8 cellular contexts compared by ENCODE assay signal in genomic region chr7:28409716-28410627, GRCh38. TPM values are rescaled to one million over a fixed set of nuclear protein-coding genes. Genes with fewer than 3 reads are reported as not detected.
DNase-seq lines count a peak whose midpoint lies in the region; ATAC-seq and TF ChIP-seq lines count a peak whose summit lies in the region.

No MANE protein-coding gene starts in this region.

- peak overlapping the region; percentile 67 to 89 (median 86) for H3K4me3 Mint-ChIP-seq in CD4-positive, CD25-positive, alpha-beta regulatory T cell
- H3K4me3 Mint-ChIP-seq in activated CD8-positive, alpha-beta T cell treated with anti-CD3 and anti-CD28 coated beads, Interleukin-2, amount 10 ng/mL, durations not matched to agents 7 days and 5 days, result peak overlapping the region; percentile 73

- WGBS in gastroesophageal sphincter (ENCODE audit: low coverage in 1 of 2), 2 donors, result 0% methylated on average over 6 to 14 of the region's 92 CpGs

- peak overlapping the region in 1 of 3 donors; percentile 74 for H3K27ac Mint-ChIP-seq in CD4-positive, CD25-positive, alpha-beta regulatory T cell
- H3K27ac Mint-ChIP-seq in activated CD8-positive, alpha-beta T cell treated with anti-CD3 and anti-CD28 coated beads, Interleukin-2, amount 10 ng/mL, durations not matched to agents 7 days and 5 days, result no peak overlapping the region

- H3K27ac ChIP-seq in CD4-positive, CD25-positive, alpha-beta regulatory T cell (ENCODE audit: insufficient read depth, low read length, poor library complexity, severe bottlenecking), result no peak overlapping the region
- H3K27ac ChIP-seq in gastroesophageal sphincter (peak overlapping the region; percentile 48 to 94 (median 90)), neutrophil (no peak overlapping the region)

- TF ChIP-seq CTCF in gastroesophageal sphincter (IDR thresholded peaks at IDR 0.05), result peak in 2 of 4 experiments; percentile 13 to 24
- no peak for TF ChIP-seq CTCF in neutrophil (IDR thresholded peaks at IDR 0.05)

- no peaks in the 10 kb centered on the region for H3K36me3 ChIP-seq in CD4-positive, CD25-positive, alpha-beta regulatory T cell (ENCODE audit: control insufficient read depth, insufficient read depth, low read length)
- H3K36me3 ChIP-seq in gastroesophageal sphincter, result no peaks in the 10 kb centered on the region
- H3K36me3 ChIP-seq in neutrophil, result no peaks in the 10 kb centered on the region

- TF ChIP-seq EP300 in gastroesophageal sphincter (IDR thresholded peaks at IDR 0.05), result no peak

- no peak for DNase-seq in CD4-positive, CD25-positive, alpha-beta regulatory T cell
- DNase-seq in HEK293T (ENCODE audit: extremely low spot score) (peak; percentile 29), foreskin melanocyte (no peak), SIG-M5 (lab: John Stamatoyannopoulos, UW) (no peak), OCI-M2 (lab: John Stamatoyannopoulos, UW; ENCODE audit: unreplicated experiment) (no peak)
- DNase-seq in activated CD8-positive, alpha-beta T cell treated with anti-CD3 and anti-CD28 coated beads, Interleukin-2, amount 10 ng/mL, durations not matched to agents 7 days and 5 days, result no peak

- H3K4me3 ChIP-seq in CD4-positive, CD25-positive, alpha-beta regulatory T cell (ENCODE audit: low read depth, low read length), result no peak overlapping the region
- H3K4me3 ChIP-seq in gastroesophageal sphincter (peak overlapping the region; percentile 47 to 76), neutrophil (ENCODE audit: low read depth in 1 of 2, low read length in 1 of 2) (peak overlapping the region; percentile 44 to 55)

- H3K36me3 Mint-ChIP-seq in CD4-positive, CD25-positive, alpha-beta regulatory T cell, result no peaks in the 10 kb centered on the region
- H3K36me3 Mint-ChIP-seq in activated CD8-positive, alpha-beta T cell treated with anti-CD3 and anti-CD28 coated beads, Interleukin-2, amount 10 ng/mL, durations not matched to agents 7 days and 5 days (ENCODE audit: low read depth), result peaks cover 4% of the 10 kb centered on the region

- CTCF ChIA-PET in HEK293T (lab: Yijun Ruan, JAX), result interaction anchor here (0.6 kb wide), 1 partner anchor 55 kb away, joined by 4 read pairs; no protein-coding TSS in a partner anchor
- CTCF ChIA-PET in activated CD8-positive, alpha-beta T cell treated with anti-CD3 and anti-CD28 coated beads, Interleukin-2, amount 10 ng/mL, durations not matched to agents 7 days and 5 days (lab: Charles Lee), result no interaction called here

- peaks cover 0 to 23% (median 10%) of the 10 kb centered on the region in 4 donors for H3K4me1 Mint-ChIP-seq in CD4-positive, CD25-positive, alpha-beta regulatory T cell
- H3K4me1 Mint-ChIP-seq in activated CD8-positive, alpha-beta T cell treated with anti-CD3 and anti-CD28 coated beads, Interleukin-2, amount 10 ng/mL, durations not matched to agents 7 days and 5 days (ENCODE audit: low read depth), result peaks cover 21% of the 10 kb centered on the region

- H3K9me3 Mint-ChIP-seq in CD4-positive, CD25-positive, alpha-beta regulatory T cell, result peaks cover 0 to 6% (median 0%) of the 10 kb centered on the region in 7 donors
- H3K9me3 Mint-ChIP-seq in activated CD8-positive, alpha-beta T cell treated with anti-CD3 and anti-CD28 coated beads, Interleukin-2, amount 10 ng/mL, durations not matched to agents 7 days and 5 days (ENCODE audit: insufficient read depth), result no peaks in the 10 kb centered on the region

- peaks cover 93% of the 10 kb centered on the region for H3K27me3 Mint-ChIP-seq in CD4-positive, CD25-positive, alpha-beta regulatory T cell
- H3K27me3 Mint-ChIP-seq in activated CD8-positive, alpha-beta T cell treated with anti-CD3 and anti-CD28 coated beads, Interleukin-2, amount 10 ng/mL, durations not matched to agents 7 days and 5 days (ENCODE audit: low read depth), result peaks cover 57% of the 10 kb centered on the region

- H3K9me3 ChIP-seq in CD4-positive, CD25-positive, alpha-beta regulatory T cell (ENCODE audit: control insufficient read depth in 2 of 2, low read length in 2 of 2), result no peaks in the 10 kb centered on the region
- H3K9me3 ChIP-seq in gastroesophageal sphincter (no peaks in the 10 kb centered on the region), neutrophil (no peaks in the 10 kb centered on the region)

- POLR2A ChIA-PET in HEK293T (lab: Yijun Ruan, JAX), result interaction anchor here (0.7 to 1.6 kb wide), 19 partner anchors 18 to 442 kb away, joined by 3 to 14 read pairs (median 4); no protein-coding TSS in a partner anchor
- POLR2A ChIA-PET in activated CD8-positive, alpha-beta T cell treated with anti-CD3 and anti-CD28 coated beads, Interleukin-2, amount 10 ng/mL, durations not matched to agents 7 days and 5 days (lab: Charles Lee), result no interaction called here

- TF ChIP-seq POLR2A in gastroesophageal sphincter (IDR thresholded peaks at IDR 0.05), result peak in 1 of 2 donors; percentile 25

- peaks cover 42% of the 10 kb centered on the region for H3K27me3 ChIP-seq in CD4-positive, CD25-positive, alpha-beta regulatory T cell (ENCODE audit: control insufficient read depth, insufficient read depth, low read length)
- H3K27me3 ChIP-seq in gastroesophageal sphincter, result peaks cover 31% of the 10 kb centered on the region
- peaks cover 100% of the 10 kb centered on the region for H3K27me3 ChIP-seq in neutrophil

- peaks cover 20% of the 10 kb centered on the region for H3K4me1 ChIP-seq in CD4-positive, CD25-positive, alpha-beta regulatory T cell (ENCODE audit: control insufficient read depth, insufficient read depth, low read length, poor library complexity, severe bottlenecking)
- H3K4me1 ChIP-seq in gastroesophageal sphincter (peaks cover 0 to 49% (median 11%) of the 10 kb centered on the region in 3 donors), neutrophil (ENCODE audit: control insufficient read depth in 1 of 2, insufficient read depth in 1 of 2, low read depth in 1 of 2, low read length in 1 of 2) (peaks cover 17 to 25% of the 10 kb centered on the region in 2 experiments)

- ATAC-seq in CD4-positive, CD25-positive, alpha-beta regulatory T cell (ENCODE audit: low read depth in 2 of 2), result no peak
- ATAC-seq in activated CD8-positive, alpha-beta T cell treated with anti-CD3 and anti-CD28 coated beads, Interleukin-2, amount 10 ng/mL, durations not matched to agents 7 days and 5 days, result peak; percentile 26
- ATAC-seq in gastroesophageal sphincter, result peak; percentile 7

TF ChIP-seq in HEK293T, 16 proteins besides CTCF, POLR2A, EP300 and RAD21:
- no peak for TF ChIP-seq TARDBP (IDR thresholded peaks at IDR 0.05)
- TF ChIP-seq FOXK2 (IDR thresholded peaks at IDR 0.05), result no peak
- TF ChIP-seq, protein P1, sequence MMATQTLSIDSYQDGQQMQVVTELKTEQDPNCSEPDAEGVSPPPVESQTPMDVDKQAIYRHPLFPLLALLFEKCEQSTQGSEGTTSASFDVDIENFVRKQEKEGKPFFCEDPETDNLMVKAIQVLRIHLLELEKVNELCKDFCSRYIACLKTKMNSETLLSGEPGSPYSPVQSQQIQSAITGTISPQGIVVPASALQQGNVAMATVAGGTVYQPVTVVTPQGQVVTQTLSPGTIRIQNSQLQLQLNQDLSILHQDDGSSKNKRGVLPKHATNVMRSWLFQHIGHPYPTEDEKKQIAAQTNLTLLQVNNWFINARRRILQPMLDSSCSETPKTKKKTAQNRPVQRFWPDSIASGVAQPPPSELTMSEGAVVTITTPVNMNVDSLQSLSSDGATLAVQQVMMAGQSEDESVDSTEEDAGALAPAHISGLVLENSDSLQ (IDR thresholded peaks at IDR 0.05), result no peak
- TF ChIP-seq HDGF (IDR thresholded peaks at IDR 0.05; ENCODE audit: borderline replicate concordance), result no peak
- no peak for TF ChIP-seq ARNT (IDR thresholded peaks at IDR 0.05)
- TF ChIP-seq BHLHE40 (IDR thresholded peaks at IDR 0.05; ENCODE audit: borderline replicate concordance), result no peak
- no peak for TF ChIP-seq FOXM1 (IDR thresholded peaks at IDR 0.05; ENCODE audit: borderline replicate concordance)
- no peak for TF ChIP-seq ZNF384 (IDR thresholded peaks at IDR 0.05)
- TF ChIP-seq SP1 (IDR thresholded peaks at IDR 0.05), result no peak
- no peak for TF ChIP-seq NFRKB (IDR thresholded peaks at IDR 0.05)
- no peak for TF ChIP-seq FOXA1 (IDR thresholded peaks at IDR 0.05)
- no peak for TF ChIP-seq SUZ12 (IDR thresholded peaks at IDR 0.05)
- no peak for TF ChIP-seq LEF1 (IDR thresholded peaks at IDR 0.05; ENCODE audit: borderline replicate concordance)
- no peak for TF ChIP-seq ELF4 (IDR thresholded peaks at IDR 0.05)
- no peak; the same call in 1 of the 2 replicates for TF ChIP-seq L3MBTL2 (conservative IDR thresholded peaks at IDR 0.05)
- no peak for TF ChIP-seq CTBP1 (IDR thresholded peaks at IDR 0.05; ENCODE audit: borderline replicate concordance)

RNA-seq across cellular contexts. Expression of gene CREB5, which starts 2.3 kb away (rescaled TPM):
- 1.3 TPM for total RNA-seq in CD4-positive, CD25-positive, alpha-beta regulatory T cell
- polyA plus RNA-seq in CD4-positive, CD25-positive, alpha-beta regulatory T cell, result not detected
- not detected for total RNA-seq in activated CD8-positive, alpha-beta T cell treated with anti-CD3 and anti-CD28 coated beads, Interleukin-2, amount 10 ng/mL, durations not matched to agents 7 days and 5 days
- total RNA-seq in gastroesophageal sphincter, result 10 to 100 TPM in 3 of 4 donors, 1 to 10 TPM in 1; 7.8 to 29.9 (median 12.9) TPM

Comparison
In these comparisons a context has a peak if more than half of its experiments do, and no peak if none do; other contexts are left out.
1. ATAC-seq: peak in activated CD8-positive, alpha-beta T cell treated with anti-CD3 and anti-CD28 coated beads, Interleukin-2, amount 10 ng/mL, durations not matched to agents 7 days and 5 days (single experiment) and gastroesophageal sphincter (single experiment); none in CD4-positive, CD25-positive, alpha-beta regulatory T cell (0 of 2).
2. H3K27ac ChIP-seq: peak in gastroesophageal sphincter (4 of 4); none in CD4-positive, CD25-positive, alpha-beta regulatory T cell (single experiment) and neutrophil (single experiment).